In genomic region chr16:14307623-14308356, GRCh38 we compare ENCODE assay signal across 9 cellular contexts.
A peak's percentile ranks its signal among the peaks of the same experiment; 100 is the strongest.
DNase-seq lines count a peak whose midpoint lies in the region; ATAC-seq and TF ChIP-seq lines count a peak whose summit lies in the region.
"Had no signal": no experiment of that assay in that cellular context is flagged by ENCODE, and none has a peak within 500 bp of the region (broad histone marks: within the 10 kb centered on the region; RNA-seq: fewer than 3 reads in every experiment).

No MANE protein-coding gene starts in this region.

- H3K4me1 ChIP-seq in foreskin keratinocyte = peaks cover 39% of the 10 kb centered on the region

- no peak for TF ChIP-seq CTCF in GM12865 (IDR thresholded peaks at IDR 0.05; ENCODE audit: insufficient read depth, low read depth, low read length, missing control alignments)
- no peak for TF ChIP-seq CTCF in foreskin keratinocyte (conservative IDR thresholded peaks at IDR 0.05)

- DNase-seq in GM12865 (ENCODE audit: low read depth) = no peak
- DNase-seq in foreskin keratinocyte = no peak
- no peak for DNase-seq in DMS53 treated with DMSO at 0.1 percent for 48 hours (lab: John Stamatoyannopoulos, UW; ENCODE audit: unreplicated experiment)
- DNase-seq: natural killer cell had no signal

- H3K4me3 ChIP-seq in GM12865 (ENCODE audit: low read depth, low read length) (peak overlapping the region; percentile 91), skin epidermis (peak overlapping the region in 1 of 7 experiments; percentile 7)

- H3K27me3 ChIP-seq in foreskin keratinocyte = no peaks in the 10 kb centered on the region

- ATAC-seq in SK-N-SH treated with all-trans-retinoic acid at 6 μM for 48 hours (peak; percentile 46), foreskin keratinocyte (peak; percentile 16), GM21360 (IDR thresholded peaks at IDR 0.05; ENCODE audit: unreplicated experiment) (no peak), HG02588 (IDR thresholded peaks at IDR 0.05; ENCODE audit: unreplicated experiment) (no peak), HG03108 (IDR thresholded peaks at IDR 0.05; ENCODE audit: unreplicated experiment) (no peak)
- ATAC-seq: natural killer cell had no signal

- H3K27ac ChIP-seq in foreskin keratinocyte (peak overlapping the region; percentile 88), skin epidermis (peak overlapping the region in 20 of 21 experiments; percentile 16 to 82 (median 71))

TF ChIP-seq in SK-N-SH treated with all-trans-retinoic acid at 6 μM for 48 hours, 23 proteins besides CTCF, POLR2A, EP300 and RAD21:
- TF ChIP-seq ZC3H10 (CRISPR knock-in tag; IDR thresholded peaks at IDR 0.05) (no peak), TSHZ2 (CRISPR knock-in tag; IDR thresholded peaks at IDR 0.05) (no peak), SNAI2 (CRISPR knock-in tag; IDR thresholded peaks at IDR 0.05) (no peak), TCF4 (CRISPR knock-in tag; IDR thresholded peaks at IDR 0.05; ENCODE audit: borderline replicate concordance) (no peak), BACH2 (CRISPR knock-in tag; IDR thresholded peaks at IDR 0.05; ENCODE audit: borderline replicate concordance) (no peak), PATZ1 (CRISPR knock-in tag; IDR thresholded peaks at IDR 0.05; ENCODE audit: borderline replicate concordance) (no peak), CSDC2 (CRISPR knock-in tag; IDR thresholded peaks at IDR 0.05) (no peak), POU6F1 (CRISPR knock-in tag; IDR thresholded peaks at IDR 0.05; ENCODE audit: borderline replicate concordance, low read depth) (no peak), ESRRG (CRISPR knock-in tag; IDR thresholded peaks at IDR 0.05) (no peak), ARNTL (CRISPR knock-in tag; IDR thresholded peaks at IDR 0.05; ENCODE audit: borderline replicate concordance, low read depth) (no peak), CSRNP3 (CRISPR knock-in tag; IDR thresholded peaks at IDR 0.05) (no peak), ISL1 (CRISPR knock-in tag; IDR thresholded peaks at IDR 0.05) (no peak), ZFP30 (CRISPR knock-in tag; IDR thresholded peaks at IDR 0.05) (no peak), PPARA (CRISPR knock-in tag; IDR thresholded peaks at IDR 0.05; ENCODE audit: borderline replicate concordance) (no peak), GLIS3 (CRISPR knock-in tag; IDR thresholded peaks at IDR 0.05) (no peak), RARB (CRISPR knock-in tag; IDR thresholded peaks at IDR 0.05) (no peak), ZNF565 (CRISPR knock-in tag; conservative IDR thresholded peaks at IDR 0.05; ENCODE audit: low read depth) (no peak), TOX (CRISPR knock-in tag; IDR thresholded peaks at IDR 0.05; ENCODE audit: borderline replicate concordance) (no peak)

Comparison
In these comparisons a context has a peak if more than half of its experiments do, and no peak if none do; other contexts are left out.
1. ATAC-seq: peak in SK-N-SH treated with all-trans-retinoic acid at 6 μM for 48 hours (single experiment) and foreskin keratinocyte (single experiment); none in GM21360 (single experiment), HG02588 (single experiment) and HG03108 (single experiment).